Comparison of ENCODE assay signal across 23 cellular contexts in the genomic region with DNA sequence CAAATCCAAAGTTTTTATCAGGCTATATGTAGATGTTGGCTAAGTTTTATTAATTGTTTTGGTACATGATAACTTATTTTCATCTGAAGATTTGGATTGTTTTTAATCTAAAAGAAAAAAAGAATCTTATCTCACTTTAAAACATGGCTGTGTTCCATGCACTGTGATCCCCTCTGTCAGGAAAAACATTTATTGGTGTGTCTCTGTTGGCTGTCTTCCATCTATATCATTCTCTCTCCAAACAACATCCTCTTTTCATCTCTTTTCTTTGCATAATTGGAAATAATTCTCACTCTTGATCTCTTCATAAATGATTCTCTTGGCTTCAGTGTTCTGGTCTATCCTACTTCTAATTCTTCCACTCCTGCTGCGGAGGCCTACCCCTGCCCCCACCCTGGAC. TPM values are rescaled to one million over a fixed set of nuclear protein-coding genes. Genes with fewer than 3 reads are reported as not detected.
"Had no signal": no experiment of that assay in that cellular context is flagged by ENCODE, and none has a peak within 500 bp of the region (broad histone marks: within the 10 kb centered on the region; RNA-seq: fewer than 3 reads in every experiment).

No MANE protein-coding gene starts in this region.

- FAIRE-seq: endometrium, keratinocyte had no signal

- H3K4me3 ChIP-seq: coronary artery, esophagus muscularis mucosa, left ventricle myocardium inferior, lower lobe of right lung, skin epidermis had no signal

- H3K4me3 Mint-ChIP-seq: immature natural killer cell; memory B cell; natural killer cell treated with Interleukin-12 subunit alpha and Interleukin-12 subunit beta and Interleukin-15 and Interleukin-18, amount 100 ng/mL, for 72 hours; stimulated activated naive B cell treated with anti-CD40 and anti-IgM and Interleukin-4, amounts not matched to agents 10 μg/mL and 1 μg/mL and 100 μg/mL, for 72 hours; stimulated activated naive CD8-positive, alpha-beta T cell treated with anti-CD3 and anti-CD28 coated beads, Interleukin-15, amount 100 ng/mL, for 72 hours had no signal

- H3K27ac ChIP-seq: coronary artery, epithelial cell of prostate, esophagus muscularis mucosa, foreskin keratinocyte, left ventricle myocardium inferior, lower lobe of right lung, skin epidermis had no signal

- H3K4me1 ChIP-seq: lower lobe of right lung had no signal

- H3K4me1 Mint-ChIP-seq: immature natural killer cell; stimulated activated naive CD8-positive, alpha-beta T cell treated with anti-CD3 and anti-CD28 coated beads, Interleukin-15, amount 100 ng/mL, for 72 hours had no signal

- DNase-seq: effector memory CD4-positive, alpha-beta T cell; foreskin keratinocyte; immature natural killer cell; left cardiac atrium; left ventricle myocardium inferior; lower lobe of right lung; midbrain; occipital lobe; posterior cingulate gyrus; stimulated activated CD4-positive, alpha-beta T cell treated with anti-CD3 and anti-CD28 coated beads, Interleukin-2, amount 100 ng/mL, for 24 hours; stimulated activated CD4-positive, alpha-beta T cell treated with anti-CD3 and anti-CD28 coated beads, Interleukin-4, amount 100 ng/mL, for 4 hours; stimulated activated naive B cell treated with anti-CD40 and anti-IgM and Interleukin-4, amounts not matched to agents 10 μg/mL and 1 μg/mL and 100 μg/mL, for 72 hours; stimulated activated naive CD8-positive, alpha-beta T cell treated with anti-CD3 and anti-CD28 coated beads, Interleukin-15, amount 100 ng/mL, for 72 hours; trophoblast cell had no signal

- H3K36me3 ChIP-seq: esophagus muscularis mucosa, left ventricle myocardium inferior, lower lobe of right lung had no signal

- H3K36me3 Mint-ChIP-seq: memory B cell; natural killer cell treated with Interleukin-12 subunit alpha and Interleukin-12 subunit beta and Interleukin-15 and Interleukin-18, amount 100 ng/mL, for 72 hours; stimulated activated naive B cell treated with anti-CD40 and anti-IgM and Interleukin-4, amounts not matched to agents 10 μg/mL and 1 μg/mL and 100 μg/mL, for 72 hours had no signal

- ATAC-seq: foreskin keratinocyte; left cardiac atrium; lower lobe of right lung; natural killer cell treated with Interleukin-12 subunit alpha and Interleukin-12 subunit beta and Interleukin-15 and Interleukin-18, amount 100 ng/mL, for 72 hours; sciatic nerve; stimulated activated naive B cell treated with anti-CD40 and anti-IgM and Interleukin-4, amounts not matched to agents 10 μg/mL and 1 μg/mL and 100 μg/mL, for 72 hours; stimulated activated naive CD8-positive, alpha-beta T cell treated with anti-CD3 and anti-CD28 coated beads, Interleukin-15, amount 100 ng/mL, for 72 hours had no signal

- H3K27ac Mint-ChIP-seq: immature natural killer cell; memory B cell; natural killer cell treated with Interleukin-12 subunit alpha and Interleukin-12 subunit beta and Interleukin-15 and Interleukin-18, amount 100 ng/mL, for 72 hours; stimulated activated naive B cell treated with anti-CD40 and anti-IgM and Interleukin-4, amounts not matched to agents 10 μg/mL and 1 μg/mL and 100 μg/mL, for 72 hours; stimulated activated naive CD8-positive, alpha-beta T cell treated with anti-CD3 and anti-CD28 coated beads, Interleukin-15, amount 100 ng/mL, for 72 hours had no signal

- H3K9me3 Mint-ChIP-seq: memory B cell; stimulated activated naive B cell treated with anti-CD40 and anti-IgM and Interleukin-4, amounts not matched to agents 10 μg/mL and 1 μg/mL and 100 μg/mL, for 72 hours; stimulated activated naive CD8-positive, alpha-beta T cell treated with anti-CD3 and anti-CD28 coated beads, Interleukin-15, amount 100 ng/mL, for 72 hours had no signal

- H3K9me3 ChIP-seq: esophagus muscularis mucosa, left ventricle myocardium inferior, lower lobe of right lung had no signal

RNA-seq across cellular contexts. Expression of a gene that starts 4.2 kb away (rescaled TPM):
- total RNA-seq: natural killer cell treated with Interleukin-12 subunit alpha and Interleukin-12 subunit beta and Interleukin-15 and Interleukin-18, amount 100 ng/mL, for 72 hours had no signal
- polyA plus RNA-seq: foreskin keratinocyte, immature natural killer cell had no signal

RNA-seq across cellular contexts. Expression of a gene that starts 40.4 kb away (rescaled TPM):
- total RNA-seq: natural killer cell treated with Interleukin-12 subunit alpha and Interleukin-12 subunit beta and Interleukin-15 and Interleukin-18, amount 100 ng/mL, for 72 hours had no signal
- polyA plus RNA-seq: immature natural killer cell had no signal
